21 cellular contexts compared by ENCODE assay signal in the genomic region with DNA sequence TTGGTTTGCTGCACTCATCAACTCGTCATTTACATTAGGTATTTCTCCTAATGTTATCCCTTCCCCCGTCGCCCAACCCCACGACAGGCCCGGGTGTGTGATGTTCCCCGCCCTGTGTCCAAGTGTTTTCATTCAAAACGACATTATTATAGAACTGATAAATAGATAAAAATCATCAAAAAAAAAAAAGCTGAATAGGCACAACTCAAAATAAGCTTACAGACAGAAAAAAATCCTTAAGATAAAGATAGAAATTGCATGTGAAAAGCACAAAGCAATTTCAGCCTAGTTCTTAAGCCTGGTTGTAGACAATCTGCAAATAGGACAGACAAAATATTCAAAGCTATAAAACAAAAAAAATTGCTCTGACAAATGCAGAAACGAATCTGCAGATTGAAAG.
"Had no signal": no experiment of that assay in that cellular context is flagged by ENCODE, and none has a peak within 500 bp of the region (broad histone marks: within the 10 kb centered on the region; RNA-seq: fewer than 3 reads in every experiment).

No MANE protein-coding gene starts in this region.

- ATAC-seq: activated CD8-positive, alpha-beta T cell treated with anti-CD3 and anti-CD28 coated beads, Interleukin-2, amount 10 ng/mL, durations not matched to agents 7 days and 5 days; activated naive CD8-positive, alpha-beta T cell treated with anti-CD3 and anti-CD28 coated beads, Interleukin-2, amount 50 U/mL, for 24 hours; activated T-cell treated with anti-CD3 and anti-CD28 coated beads, Interleukin-2, amount 50 U/mL, for 4 hours; lower lobe of right lung; T-cell had no signal

- H3K9me3 ChIP-seq: lower lobe of right lung, prostate gland, stomach, testis, upper lobe of left lung had no signal

- DNase-seq: activated CD4-positive, alpha-beta T cell treated with anti-CD3 and anti-CD28 coated beads, Interleukin-2, amount 10 ng/mL, durations not matched to agents 7 days and 5 days; activated CD8-positive, alpha-beta T cell treated with anti-CD3 and anti-CD28 coated beads, Interleukin-2, amount 10 ng/mL, durations not matched to agents 7 days and 5 days; activated naive CD4-positive, alpha-beta T cell treated with anti-CD3 and anti-CD28 coated beads, Interleukin-2, amount 10 ng/mL, durations not matched to agents 7 days and 5 days; activated naive CD8-positive, alpha-beta T cell treated with anti-CD3 and anti-CD28 coated beads, Interleukin-2, amount 50 U/mL, for 24 hours; activated T-cell treated with anti-CD3 and anti-CD28 coated beads, Interleukin-2, amount 50 U/mL, for 4 hours; aorta; effector memory CD4-positive, alpha-beta T cell; foreskin melanocyte; hypothalamus; islet precursor cell; lower lobe of right lung; right cardiac atrium; small intestine; stimulated activated CD4-positive, alpha-beta T cell treated with anti-CD3 and anti-CD28 coated beads, Interleukin-4, amount 100 ng/mL, for 1 hour; stomach; T-cell; testis; upper lobe of left lung had no signal

- H3K4me3 ChIP-seq: lower lobe of right lung, prostate gland, stomach, testis, upper lobe of left lung had no signal

- H3K4me1 ChIP-seq: lower lobe of right lung, prostate gland, stomach, testis had no signal

- H3K27ac ChIP-seq: lower lobe of right lung, prostate gland, testis, upper lobe of left lung had no signal

- H3K27me3 ChIP-seq: stomach, testis, upper lobe of left lung had no signal

- H3K36me3 ChIP-seq: lower lobe of right lung, prostate gland, stomach, upper lobe of left lung had no signal

- H3K27me3 Mint-ChIP-seq: activated CD4-positive, alpha-beta T cell treated with anti-CD3 and anti-CD28 coated beads, Interleukin-2, amount 10 ng/mL, durations not matched to agents 7 days and 5 days; activated naive CD4-positive, alpha-beta T cell treated with anti-CD3 and anti-CD28 coated beads, Interleukin-2, amount 10 ng/mL, durations not matched to agents 7 days and 5 days; activated naive CD8-positive, alpha-beta T cell treated with anti-CD3 and anti-CD28 coated beads, Interleukin-2, amount 50 U/mL, for 24 hours; dendritic cell treated with granulocyte-macrophage colony-stimulating factor and Interleukin-4, amounts not matched to agents 40 ng/mL and 50 ng/mL, for 4 days had no signal

- H3K36me3 Mint-ChIP-seq: activated naive CD4-positive, alpha-beta T cell treated with anti-CD3 and anti-CD28 coated beads, Interleukin-2, amount 10 ng/mL, durations not matched to agents 7 days and 5 days; mesothelial cell of epicardium; T-cell had no signal

- H3K9me3 Mint-ChIP-seq: activated naive CD4-positive, alpha-beta T cell treated with anti-CD3 and anti-CD28 coated beads, Interleukin-2, amount 10 ng/mL, durations not matched to agents 7 days and 5 days; activated naive CD8-positive, alpha-beta T cell treated with anti-CD3 and anti-CD28 coated beads, Interleukin-2, amount 50 U/mL, for 24 hours; activated T-cell treated with anti-CD3 and anti-CD28 coated beads, Interleukin-2, amount 50 U/mL, for 4 hours; dendritic cell treated with granulocyte-macrophage colony-stimulating factor and Interleukin-4, amounts not matched to agents 40 ng/mL and 50 ng/mL, for 4 days; mesothelial cell of epicardium; T-cell had no signal

- H3K27ac Mint-ChIP-seq: activated CD4-positive, alpha-beta T cell treated with anti-CD3 and anti-CD28 coated beads, Interleukin-2, amount 10 ng/mL, durations not matched to agents 7 days and 5 days; activated CD8-positive, alpha-beta T cell treated with anti-CD3 and anti-CD28 coated beads, Interleukin-2, amount 10 ng/mL, durations not matched to agents 7 days and 5 days; activated naive CD4-positive, alpha-beta T cell treated with anti-CD3 and anti-CD28 coated beads, Interleukin-2, amount 10 ng/mL, durations not matched to agents 7 days and 5 days; activated naive CD8-positive, alpha-beta T cell treated with anti-CD3 and anti-CD28 coated beads, Interleukin-2, amount 50 U/mL, for 24 hours; mesothelial cell of epicardium; T-cell had no signal

- H3K4me1 Mint-ChIP-seq: activated CD4-positive, alpha-beta T cell treated with anti-CD3 and anti-CD28 coated beads, Interleukin-2, amount 10 ng/mL, durations not matched to agents 7 days and 5 days; activated naive CD4-positive, alpha-beta T cell treated with anti-CD3 and anti-CD28 coated beads, Interleukin-2, amount 10 ng/mL, durations not matched to agents 7 days and 5 days; activated naive CD8-positive, alpha-beta T cell treated with anti-CD3 and anti-CD28 coated beads, Interleukin-2, amount 50 U/mL, for 24 hours; T-cell had no signal

- H3K4me3 Mint-ChIP-seq: activated CD4-positive, alpha-beta T cell treated with anti-CD3 and anti-CD28 coated beads, Interleukin-2, amount 10 ng/mL, durations not matched to agents 7 days and 5 days; activated CD8-positive, alpha-beta T cell treated with anti-CD3 and anti-CD28 coated beads, Interleukin-2, amount 10 ng/mL, durations not matched to agents 7 days and 5 days; activated naive CD4-positive, alpha-beta T cell treated with anti-CD3 and anti-CD28 coated beads, Interleukin-2, amount 10 ng/mL, durations not matched to agents 7 days and 5 days; activated naive CD8-positive, alpha-beta T cell treated with anti-CD3 and anti-CD28 coated beads, Interleukin-2, amount 50 U/mL, for 24 hours; activated T-cell treated with anti-CD3 and anti-CD28 coated beads, Interleukin-2, amount 50 U/mL, for 4 hours; dendritic cell treated with granulocyte-macrophage colony-stimulating factor and Interleukin-4, amounts not matched to agents 40 ng/mL and 50 ng/mL, for 4 days; mesothelial cell of epicardium; T-cell had no signal
